Comparison of ENCODE assay signal across 1 cellular context in the genomic region with DNA sequence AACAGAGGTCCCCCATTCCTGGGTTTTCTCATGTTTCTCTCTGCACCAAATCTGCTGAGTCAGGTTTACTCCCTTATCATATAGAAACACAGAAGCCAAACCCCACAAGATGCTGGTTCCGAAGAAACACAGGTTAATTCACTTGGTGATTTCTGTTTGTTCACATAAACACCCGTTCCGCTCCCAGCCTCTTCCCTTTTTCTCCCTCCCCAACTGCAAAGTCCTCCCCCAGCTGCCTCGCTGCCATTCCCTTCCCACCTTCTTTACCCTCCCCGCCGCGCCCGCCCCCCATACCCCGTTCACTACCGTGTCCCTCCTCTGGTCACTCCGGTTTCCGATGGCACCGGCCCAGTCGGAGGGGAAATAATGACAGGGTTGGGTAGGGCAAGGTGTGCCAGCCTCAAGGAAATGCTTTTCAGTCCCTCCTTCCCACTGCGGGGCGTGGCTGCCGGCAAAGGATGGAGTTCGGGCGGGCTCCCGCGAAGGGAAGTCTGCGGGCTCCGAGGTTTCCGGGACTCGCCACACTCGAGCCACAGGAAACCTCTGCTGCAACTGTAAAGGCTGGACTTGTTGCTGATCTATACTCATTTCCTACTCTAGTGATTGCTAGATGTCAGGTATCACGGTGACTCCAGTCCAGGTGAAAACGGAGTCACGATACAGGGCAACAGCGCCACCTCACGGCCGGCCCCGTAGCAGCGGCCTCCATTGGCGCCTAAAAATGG.
TF ChIP-seq lines count a peak whose summit lies in the region.

A gene with protein sequence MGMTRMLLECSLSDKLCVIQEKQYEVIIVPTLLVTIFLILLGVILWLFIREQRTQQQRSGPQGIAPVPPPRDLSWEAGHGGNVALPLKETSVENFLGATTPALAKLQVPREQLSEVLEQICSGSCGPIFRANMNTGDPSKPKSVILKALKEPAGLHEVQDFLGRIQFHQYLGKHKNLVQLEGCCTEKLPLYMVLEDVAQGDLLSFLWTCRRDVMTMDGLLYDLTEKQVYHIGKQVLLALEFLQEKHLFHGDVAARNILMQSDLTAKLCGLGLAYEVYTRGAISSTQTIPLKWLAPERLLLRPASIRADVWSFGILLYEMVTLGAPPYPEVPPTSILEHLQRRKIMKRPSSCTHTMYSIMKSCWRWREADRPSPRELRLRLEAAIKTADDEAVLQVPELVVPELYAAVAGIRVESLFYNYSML (minus strand): TSS at position 393 of the 725 bp plus-strand sequence. CDS start 39,434 bp downstream, outside the sequence.

TF ChIP-seq in liver, 16 proteins besides CTCF, POLR2A, EP300 and RAD21 (continued from another document):
- TF ChIP-seq REST (IDR thresholded peaks at IDR 0.05) = no peak
- no peak for TF ChIP-seq RXRA (IDR thresholded peaks at IDR 0.05)
- no peak for TF ChIP-seq FOXA1 (IDR thresholded peaks at IDR 0.05)
- TF ChIP-seq HNF4G (IDR thresholded peaks at IDR 0.05) = no peak
- no peak for TF ChIP-seq JUND (IDR thresholded peaks at IDR 0.05)
- no peak for TF ChIP-seq HNF4A (conservative IDR thresholded peaks at IDR 0.05)
- no peak for TF ChIP-seq ATF3 (IDR thresholded peaks at IDR 0.05)
